Comparison of ENCODE assay signal across 14 cellular contexts in genomic region chr11:128421577-128421976, GRCh38.
A peak's percentile ranks its signal among the peaks of the same experiment; 100 is the strongest.
DNase-seq lines count a peak whose midpoint lies in the region; ATAC-seq, FAIRE-seq and TF ChIP-seq lines count a peak whose summit lies in the region.
"Had no signal": no experiment of that assay in that cellular context is flagged by ENCODE, and none has a peak within 500 bp of the region (broad histone marks: within the 10 kb centered on the region; RNA-seq: fewer than 3 reads in every experiment).

No MANE protein-coding gene starts in this region.

- H4K20me1 ChIP-seq in astrocyte (ENCODE audit: insufficient read depth, low read length) = no peaks in the 10 kb centered on the region

- no peak overlapping the region for H3K4me3 Mint-ChIP-seq in CD4-positive, alpha-beta T cell
- H3K4me3 Mint-ChIP-seq in astrocyte (ENCODE audit: unreplicated experiment) (no peak overlapping the region), mesothelial cell of epicardium (no peak overlapping the region)

- peaks cover 85% of the 10 kb centered on the region for H3K4me1 Mint-ChIP-seq in CD4-positive, alpha-beta T cell (ENCODE audit: low read depth)
- H3K4me1 Mint-ChIP-seq in astrocyte (ENCODE audit: low read depth, unreplicated experiment) = peaks cover 29% of the 10 kb centered on the region
- peaks cover 59% of the 10 kb centered on the region for H3K4me1 Mint-ChIP-seq in mesothelial cell of epicardium

- intact Hi-C loops in CD4-positive, alpha-beta T cell (cut with DNase I, micrococcal nuclease) = loop anchor here in 1 of 2 experiments (5.0 kb wide), 3 partner anchors 79 to 129 kb away; no protein-coding TSS in a partner anchor

- H3K27ac Mint-ChIP-seq in CD4-positive, alpha-beta T cell = peak overlapping the region; percentile 96
- H3K27ac Mint-ChIP-seq in astrocyte (ENCODE audit: unreplicated experiment) (peak overlapping the region; percentile 35), mesothelial cell of epicardium (peak overlapping the region; percentile 89)

- H3K4me3 ChIP-seq in astrocyte (ENCODE audit: insufficient read depth, low read depth, low read length) = no peak overlapping the region
- no peak overlapping the region for H3K4me3 ChIP-seq in SJCRH30
- H3K4me3 ChIP-seq: ovary, thyroid gland had no signal

- no peak for ATAC-seq in CD4-positive, alpha-beta T cell (ENCODE audit: poor library complexity)
- ATAC-seq: PC-3 had no signal

- H3K9ac ChIP-seq in astrocyte (ENCODE audit: low read length) = peak overlapping the region; percentile 26

- H3K4me2 ChIP-seq in astrocyte (ENCODE audit: low read length) = peak overlapping the region; percentile 38

- H3K36me3 Mint-ChIP-seq in CD4-positive, alpha-beta T cell (ENCODE audit: low read depth) = no peaks in the 10 kb centered on the region
- no peaks in the 10 kb centered on the region for H3K36me3 Mint-ChIP-seq in astrocyte (ENCODE audit: low read depth, unreplicated experiment)
- H3K36me3 Mint-ChIP-seq in mesothelial cell of epicardium = no peaks in the 10 kb centered on the region

- POLR2A ChIA-PET in CD4-positive, alpha-beta T cell (lab: Charles Lee) = interaction anchor here (0.7 to 2.8 kb wide), 7 partner anchors 10 to 197 kb away, joined by 3 to 12 read pairs (median 4); no protein-coding TSS in a partner anchor

- no peaks in the 10 kb centered on the region for H3K36me3 ChIP-seq in astrocyte (ENCODE audit: insufficient read depth, low read length)
- no peaks in the 10 kb centered on the region for H3K36me3 ChIP-seq in SJCRH30
- H3K36me3 ChIP-seq: ovary, thyroid gland, WERI-Rb-1 had no signal

- peak; percentile 34 for FAIRE-seq in astrocyte (lab: Jason Lieb, UNC)
- FAIRE-seq: kidney had no signal

- H2AFZ ChIP-seq in astrocyte (ENCODE audit: low read depth, low read length) = peak overlapping the region; percentile 54

- CTCF ChIA-PET in CD4-positive, alpha-beta T cell (lab: Charles Lee) = interaction anchor here (0.9 to 3.8 kb wide), 10 partner anchors 21 to 208 kb away, joined by 3 to 24 read pairs (median 4); no protein-coding TSS in a partner anchor

- H3K27ac ChIP-seq in CD4-positive, alpha-beta T cell (ENCODE audit: low read depth, low read length) = no peak overlapping the region
- H3K27ac ChIP-seq in astrocyte (ENCODE audit: low read depth, low read length) (peak overlapping the region; percentile 57), SJCRH30 (no peak overlapping the region)
- H3K27ac ChIP-seq: epithelial cell of prostate, ovary, thyroid gland, WERI-Rb-1 had no signal

- no peaks in the 10 kb centered on the region for H3K79me2 ChIP-seq in astrocyte (ENCODE audit: insufficient read depth, low read length)

- no peaks in the 10 kb centered on the region for H3K9me3 Mint-ChIP-seq in CD4-positive, alpha-beta T cell
- H3K9me3 Mint-ChIP-seq in astrocyte (ENCODE audit: unreplicated experiment) (no peaks in the 10 kb centered on the region), mesothelial cell of epicardium (no peaks in the 10 kb centered on the region)

- peaks cover 26% of the 10 kb centered on the region for H3K4me1 ChIP-seq in astrocyte (ENCODE audit: insufficient read depth, low read length)
- H3K4me1 ChIP-seq in SJCRH30 = peaks cover 11% of the 10 kb centered on the region

- DNase-seq in CD4-positive, alpha-beta T cell = no peak
- DNase-seq in HCEC 1CT (peak; percentile 80), astrocyte (ENCODE audit: low read depth) (peak; percentile 84), mesothelial cell of epicardium (ENCODE audit: low spot score in 2 of 2, unreplicated experiment in 2 of 2) (no peak), SJCRH30 (no peak), SW 1271 (lab: John Stamatoyannopoulos, UW) (no peak), NCI-H2081 treated with DMSO at 0.1 percent for 48 hours (lab: John Stamatoyannopoulos, UW) (no peak), NCI-H1105 treated with DMSO at 0.1 percent for 48 hours (lab: John Stamatoyannopoulos, UW) (no peak)
- DNase-seq: kidney, ovary, PC-3, thyroid gland, WERI-Rb-1 had no signal

- H3K27me3 Mint-ChIP-seq in CD4-positive, alpha-beta T cell = no peaks in the 10 kb centered on the region
- H3K27me3 Mint-ChIP-seq in astrocyte (ENCODE audit: low read depth, unreplicated experiment) (no peaks in the 10 kb centered on the region), mesothelial cell of epicardium (ENCODE audit: low read depth) (no peaks in the 10 kb centered on the region)

- no peak for TF ChIP-seq CTCF in CD4-positive, alpha-beta T cell (IDR thresholded peaks at IDR 0.05)
- no peak for TF ChIP-seq CTCF in astrocyte (IDR thresholded peaks at IDR 0.05; ENCODE audit: insufficient read depth, low read depth, low read length)
- TF ChIP-seq CTCF in mesothelial cell of epicardium (IDR thresholded peaks at IDR 0.05; ENCODE audit: unreplicated experiment) = no peak

- no peaks in the 10 kb centered on the region for H3K9me3 ChIP-seq in CD4-positive, alpha-beta T cell (ENCODE audit: control insufficient read depth, low read length)
- H3K9me3 ChIP-seq in astrocyte (ENCODE audit: insufficient read depth, low read depth, low read length) = no peaks in the 10 kb centered on the region
- H3K9me3 ChIP-seq in SJCRH30 (replicated peaks) = no peaks in the 10 kb centered on the region
- H3K9me3 ChIP-seq: ovary, thyroid gland had no signal

- no peaks in the 10 kb centered on the region for H3K27me3 ChIP-seq in CD4-positive, alpha-beta T cell (ENCODE audit: control insufficient read depth, insufficient read depth, low read length)
- H3K27me3 ChIP-seq in astrocyte (ENCODE audit: insufficient read depth, low read length) (no peaks in the 10 kb centered on the region), SJCRH30 (no peaks in the 10 kb centered on the region)
- H3K27me3 ChIP-seq: ovary, thyroid gland had no signal

Comparison
In these comparisons a context has a peak if more than half of its experiments do, and no peak if none do; other contexts are left out.
1. DNase-seq: peak in HCEC 1CT (single experiment) and astrocyte (single experiment); none in CD4-positive, alpha-beta T cell (0 of 10), mesothelial cell of epicardium (0 of 2), SJCRH30 (0 of 2), SW 1271 (0 of 2), NCI-H2081 treated with DMSO at 0.1 percent for 48 hours (single experiment) and NCI-H1105 treated with DMSO at 0.1 percent for 48 hours (single experiment).
2. H3K27ac Mint-ChIP-seq: peak in every context shown above with its lines; median percentile 96 in CD4-positive, alpha-beta T cell; 89 in mesothelial cell of epicardium; 35 in astrocyte.